2 cellular contexts compared by ENCODE assay signal in the genomic region with DNA sequence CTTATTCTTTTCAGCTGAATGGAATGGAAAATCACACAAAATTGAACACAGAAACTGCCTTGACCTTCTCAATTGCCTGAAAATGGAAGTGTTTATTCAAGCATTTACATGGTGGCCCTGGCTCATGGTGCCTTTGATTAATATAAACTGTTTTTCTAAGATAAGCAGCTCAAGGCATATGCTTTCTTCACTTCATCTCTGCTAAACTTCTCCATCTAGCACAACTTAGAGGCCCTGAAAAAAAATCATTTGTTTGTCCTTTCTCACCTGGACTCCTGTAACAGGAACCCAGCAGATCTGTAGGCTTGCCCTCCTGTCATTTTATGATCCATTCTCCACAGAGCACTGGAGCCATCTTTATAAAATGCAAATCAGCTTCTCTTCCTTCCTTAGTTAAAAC.
TF ChIP-seq lines count a peak whose summit lies in the region.

No MANE protein-coding gene starts in this region.

TF ChIP-seq in GM23338, 12 proteins besides CTCF, POLR2A, EP300 and RAD21 (continues in another document):
- TF ChIP-seq REST (IDR thresholded peaks at IDR 0.05; ENCODE audit: unreplicated experiment) = no peak
- TF ChIP-seq EZH2 (IDR thresholded peaks at IDR 0.05; ENCODE audit: low read depth, unreplicated experiment) = no peak
- TF ChIP-seq EZH2phosphoT487 (IDR thresholded peaks at IDR 0.05; ENCODE audit: unreplicated experiment) = no peak
- no peak for TF ChIP-seq STAT1 (IDR thresholded peaks at IDR 0.05; ENCODE audit: unreplicated experiment)
- TF ChIP-seq ZNF462 (CRISPR knock-in tag; IDR thresholded peaks at IDR 0.05) = no peak
- TF ChIP-seq NANOG (IDR thresholded peaks at IDR 0.05; ENCODE audit: borderline replicate concordance) = no peak
- TF ChIP-seq JUNB (IDR thresholded peaks at IDR 0.05; ENCODE audit: unreplicated experiment) = no peak
- TF ChIP-seq ZNF114 (CRISPR knock-in tag; IDR thresholded peaks at IDR 0.05) = no peak
- TF ChIP-seq ZNF331 (CRISPR knock-in tag; IDR thresholded peaks at IDR 0.05; ENCODE audit: low read depth) = no peak
- no peak for TF ChIP-seq CREB1 (CRISPR knock-in tag; IDR thresholded peaks at IDR 0.05; ENCODE audit: low read depth)

TF ChIP-seq in IMR-90, 13 proteins besides CTCF, POLR2A, EP300 and RAD21 (continued from another document):
- TF ChIP-seq, protein P1, sequence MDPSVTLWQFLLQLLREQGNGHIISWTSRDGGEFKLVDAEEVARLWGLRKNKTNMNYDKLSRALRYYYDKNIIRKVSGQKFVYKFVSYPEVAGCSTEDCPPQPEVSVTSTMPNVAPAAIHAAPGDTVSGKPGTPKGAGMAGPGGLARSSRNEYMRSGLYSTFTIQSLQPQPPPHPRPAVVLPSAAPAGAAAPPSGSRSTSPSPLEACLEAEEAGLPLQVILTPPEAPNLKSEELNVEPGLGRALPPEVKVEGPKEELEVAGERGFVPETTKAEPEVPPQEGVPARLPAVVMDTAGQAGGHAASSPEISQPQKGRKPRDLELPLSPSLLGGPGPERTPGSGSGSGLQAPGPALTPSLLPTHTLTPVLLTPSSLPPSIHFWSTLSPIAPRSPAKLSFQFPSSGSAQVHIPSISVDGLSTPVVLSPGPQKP (IDR thresholded peaks at IDR 0.05; ENCODE audit: borderline replicate concordance, low read depth, low read length) = no peak
- TF ChIP-seq, protein P2, sequence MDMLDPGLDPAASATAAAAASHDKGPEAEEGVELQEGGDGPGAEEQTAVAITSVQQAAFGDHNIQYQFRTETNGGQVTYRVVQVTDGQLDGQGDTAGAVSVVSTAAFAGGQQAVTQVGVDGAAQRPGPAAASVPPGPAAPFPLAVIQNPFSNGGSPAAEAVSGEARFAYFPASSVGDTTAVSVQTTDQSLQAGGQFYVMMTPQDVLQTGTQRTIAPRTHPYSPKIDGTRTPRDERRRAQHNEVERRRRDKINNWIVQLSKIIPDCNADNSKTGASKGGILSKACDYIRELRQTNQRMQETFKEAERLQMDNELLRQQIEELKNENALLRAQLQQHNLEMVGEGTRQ (IDR thresholded peaks at IDR 0.05; ENCODE audit: low read depth, low read length) = no peak
